ENCODE assay signal across 16 cellular contexts in genomic region chr17:33924105-33924504, GRCh38.
A peak's percentile ranks its signal among the peaks of the same experiment; 100 is the strongest.
DNase-seq lines count a peak whose midpoint lies in the region; ATAC-seq and TF ChIP-seq lines count a peak whose summit lies in the region.
"Had no signal": no experiment of that assay in that cellular context is flagged by ENCODE, and none has a peak within 500 bp of the region (broad histone marks: within the 10 kb centered on the region; RNA-seq: fewer than 3 reads in every experiment).

No MANE protein-coding gene starts in this region.

- DNase-seq in GM23338 (ENCODE audit: low spot score) (no peak), NCI-H526 treated with DMSO at 0.1 percent for 48 hours (lab: John Stamatoyannopoulos, UW) (peak; percentile 40), ecto neural progenitor cell (ENCODE audit: low spot score) (peak; percentile 47), posterior vena cava (ENCODE audit: low spot score) (no peak), progenitor cell of endocrine pancreas (ENCODE audit: low spot score, unreplicated experiment) (no peak), SW 1271 (lab: John Stamatoyannopoulos, UW) (no peak)
- DNase-seq: CD8-positive, alpha-beta T cell; COR-L47; DMS 273 treated with DMSO at 0.1 percent for 48 hours; DMS53; DND-41; EL; HCEC 1CT had no signal

- H3K27me3 ChIP-seq in GM23338 (ENCODE audit: insufficient read depth) = no peaks in the 10 kb centered on the region
- H3K27me3 ChIP-seq: BLaER1 treated with 17β-estradiol and CSF1 and Interleukin-3, amounts not matched to agents 10 nM and 100 nM had no signal

- no peak overlapping the region for H3K27ac Mint-ChIP-seq in GM23338
- no peak overlapping the region for H3K27ac Mint-ChIP-seq in progenitor cell of endocrine pancreas
- H3K27ac Mint-ChIP-seq: B cell; CD8-positive, alpha-beta T cell had no signal

- no peaks in the 10 kb centered on the region for H4K20me1 ChIP-seq in GM23338 (replicated peaks; ENCODE audit: insufficient read depth)

- H2AFZ ChIP-seq in GM23338 = no peak overlapping the region

- H3K4me2 ChIP-seq in GM23338 = no peak overlapping the region
- H3K4me2 ChIP-seq: BLaER1 treated with 17β-estradiol and CSF1 and Interleukin-3, amounts not matched to agents 10 nM and 100 nM had no signal

- H3K4me1 Mint-ChIP-seq in GM23338 (peaks cover 17% of the 10 kb centered on the region), progenitor cell of endocrine pancreas (ENCODE audit: low read depth) (peaks cover 14% of the 10 kb centered on the region)
- H3K4me1 Mint-ChIP-seq: B cell had no signal

- H3K9me3 Mint-ChIP-seq in GM23338 (no peaks in the 10 kb centered on the region), progenitor cell of endocrine pancreas (ENCODE audit: low read depth) (no peaks in the 10 kb centered on the region)

- peak; percentile 19; the same call in 2 of the 3 replicates for ATAC-seq in GM23338
- ATAC-seq: CD8-positive, alpha-beta T cell; GM12878 had no signal

- 0 out of 2 replicates have a peak, but pooled peaks cover 2% of the 10 kb centered on the region for H3F3A ChIP-seq in GM23338 (replicated peaks; ENCODE audit: low read depth)

- H3K79me2 ChIP-seq in GM23338 (replicated peaks; ENCODE audit: insufficient read depth) = no peaks in the 10 kb centered on the region

- H3K4me3 Mint-ChIP-seq in GM23338 (no peak overlapping the region), progenitor cell of endocrine pancreas (ENCODE audit: low read depth) (no peak overlapping the region)
- H3K4me3 Mint-ChIP-seq: B cell; CD8-positive, alpha-beta T cell had no signal

- no peak overlapping the region for H3K27ac ChIP-seq in GM23338 (ENCODE audit: low read depth)
- H3K27ac ChIP-seq: BLaER1 treated with 17β-estradiol and CSF1 and Interleukin-3, amounts not matched to agents 10 nM and 100 nM had no signal

- TF ChIP-seq CTCF in GM23338 (conservative IDR thresholded peaks at IDR 0.05; ENCODE audit: low read depth in 2 of 2) = no peak
- no peak for TF ChIP-seq CTCF in progenitor cell of endocrine pancreas (IDR thresholded peaks at IDR 0.05; ENCODE audit: unreplicated experiment)

- intact Hi-C loops in posterior vena cava (cut with DNase I) = loop anchor here in 1 of 2 donors (10.0 kb wide), 1 partner anchor 91 kb away; no protein-coding TSS in a partner anchor

- H3K27me3 Mint-ChIP-seq in GM23338 (ENCODE audit: insufficient read depth, low read depth, poor library complexity) (peaks cover 7% of the 10 kb centered on the region), progenitor cell of endocrine pancreas (peaks cover 24% of the 10 kb centered on the region)

- H3K4me3 ChIP-seq in GM23338 = no peak overlapping the region
- H3K4me3 ChIP-seq: BLaER1 treated with 17β-estradiol and CSF1 and Interleukin-3, amounts not matched to agents 10 nM and 100 nM; GM12878 had no signal

- H3K9me2 ChIP-seq in GM23338 (ENCODE audit: insufficient read depth) = no peaks in the 10 kb centered on the region

- H3K36me3 Mint-ChIP-seq in GM23338 (ENCODE audit: low read depth) (no peaks in the 10 kb centered on the region), progenitor cell of endocrine pancreas (ENCODE audit: insufficient read depth) (no peaks in the 10 kb centered on the region)
- H3K36me3 Mint-ChIP-seq: CD8-positive, alpha-beta T cell had no signal

- peaks cover 12% of the 10 kb centered on the region for H3K4me1 ChIP-seq in GM23338 (ENCODE audit: insufficient read depth)

- H3K36me3 ChIP-seq in GM23338 (ENCODE audit: insufficient read depth) = no peaks in the 10 kb centered on the region
- H3K36me3 ChIP-seq: BLaER1 treated with 17β-estradiol and CSF1 and Interleukin-3, amounts not matched to agents 10 nM and 100 nM had no signal

TF ChIP-seq in GM23338, 12 proteins besides CTCF, POLR2A, EP300 and RAD21:
- TF ChIP-seq POLR2AphosphoS5 (IDR thresholded peaks at IDR 0.05; ENCODE audit: low read depth) (no peak), CREB1 (CRISPR knock-in tag; IDR thresholded peaks at IDR 0.05; ENCODE audit: low read depth) (no peak), ZNF114 (CRISPR knock-in tag; IDR thresholded peaks at IDR 0.05) (no peak), ZNF331 (CRISPR knock-in tag; IDR thresholded peaks at IDR 0.05; ENCODE audit: low read depth) (no peak), EZH2 (IDR thresholded peaks at IDR 0.05; ENCODE audit: low read depth, unreplicated experiment) (no peak), STAT1 (IDR thresholded peaks at IDR 0.05; ENCODE audit: unreplicated experiment) (no peak), ETS1 (IDR thresholded peaks at IDR 0.05) (no peak)

Comparison
In these comparisons a context has a peak if more than half of its experiments do, and no peak if none do; other contexts are left out.
1. DNase-seq: peak in NCI-H526 treated with DMSO at 0.1 percent for 48 hours (single experiment) and ecto neural progenitor cell (single experiment); none in GM23338 (single experiment), posterior vena cava (single experiment), progenitor cell of endocrine pancreas (single experiment) and SW 1271 (0 of 2).